10 cellular contexts compared by ENCODE assay signal in the genomic region with DNA sequence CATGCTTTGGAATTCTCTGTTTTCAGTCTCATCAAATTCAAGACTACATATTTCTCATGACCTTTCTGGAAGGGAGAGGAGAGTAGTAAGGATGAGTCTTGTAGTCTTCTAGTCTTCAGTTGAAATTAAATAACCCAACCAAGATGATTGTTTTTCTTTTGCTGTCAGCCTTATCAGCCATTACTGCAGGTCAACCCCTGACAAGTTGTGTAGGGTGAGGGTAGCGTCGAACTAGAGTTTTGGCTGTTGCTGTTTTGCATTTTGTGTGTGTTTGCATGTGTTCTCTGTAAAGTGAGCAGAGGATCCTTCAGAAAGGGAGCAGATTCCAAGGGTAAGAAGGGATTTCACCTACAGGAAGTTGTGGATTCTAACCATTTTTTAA. TPM values are rescaled to one million over a fixed set of nuclear protein-coding genes. Genes with fewer than 3 reads are reported as not detected.
DNase-seq lines count a peak whose midpoint lies in the region; ATAC-seq and TF ChIP-seq lines count a peak whose summit lies in the region.
"Had no signal": no experiment of that assay in that cellular context is flagged by ENCODE, and none has a peak within 500 bp of the region (broad histone marks: within the 10 kb centered on the region; RNA-seq: fewer than 3 reads in every experiment).

No MANE protein-coding gene starts in this region.

- no peak for DNase-seq in activated CD4-positive, alpha-beta T cell treated with anti-CD3 and anti-CD28 coated beads for 36 hours
- DNase-seq in activated CD4-positive, alpha-beta T cell treated with anti-CD3 and anti-CD28 coated beads for 4 hours = no peak
- DNase-seq in kidney glomerular epithelial cell (lab: John Stamatoyannopoulos, UW) = peak; percentile 60
- no peak for DNase-seq in suprapubic skin (ENCODE audit: low spot score in 2 of 2)
- DNase-seq in NCI-H345 treated with DMSO at 0.1 percent for 48 hours (lab: John Stamatoyannopoulos, UW; ENCODE audit: unreplicated experiment) = no peak
- no peak for DNase-seq in stimulated activated CD4-positive, alpha-beta T cell treated with anti-CD3 and anti-CD28 coated beads, Interleukin-15, amount 100 ng/mL, for 24 hours
- DNase-seq in activated effector memory CD4-positive, alpha-beta T cell treated with Interleukin-2 at 50 U/mL for 16 hours = no peak
- DNase-seq: NCI-H2029 treated with DMSO at 0.1 percent for 48 hours, SHP77 had no signal

- peaks cover 31% of the 10 kb centered on the region for H3K4me1 Mint-ChIP-seq in activated CD4-positive, alpha-beta T cell treated with anti-CD3 and anti-CD28 coated beads for 36 hours

- no peak for TF ChIP-seq CTCF in suprapubic skin (IDR thresholded peaks at IDR 0.05)

- no peak overlapping the region for H3K27ac Mint-ChIP-seq in activated CD4-positive, alpha-beta T cell treated with anti-CD3 and anti-CD28 coated beads for 36 hours

- CTCF ChIA-PET in activated CD4-positive, alpha-beta T cell treated with anti-CD3 and anti-CD28 coated beads for 36 hours (lab: Charles Lee) = interaction anchor here (0.7 to 2.3 kb wide), 7 partner anchors 12 to 108 kb away, joined by 3 to 13 read pairs (median 5); no protein-coding TSS in a partner anchor

- no peaks in the 10 kb centered on the region for H3K27me3 Mint-ChIP-seq in activated CD4-positive, alpha-beta T cell treated with anti-CD3 and anti-CD28 coated beads for 36 hours

- POLR2A ChIA-PET in activated CD4-positive, alpha-beta T cell treated with anti-CD3 and anti-CD28 coated beads for 36 hours (lab: Charles Lee) = interaction anchor here (0.9 to 1.6 kb wide), 5 partner anchors 9 to 231 kb away, joined by 3 to 15 read pairs (median 7); a partner anchor contains a TSS

- intact Hi-C loops in activated CD4-positive, alpha-beta T cell treated with anti-CD3 and anti-CD28 coated beads for 36 hours (cut with DNase I, micrococcal nuclease) = loop anchor here (1.0 to 5.0 kb wide), 6 partner anchors 16 to 494 kb away; a partner anchor contains a TSS

- peaks cover 15% of the 10 kb centered on the region for H3K36me3 Mint-ChIP-seq in activated CD4-positive, alpha-beta T cell treated with anti-CD3 and anti-CD28 coated beads for 36 hours (ENCODE audit: low read depth)

- H3K36me3 ChIP-seq in suprapubic skin = no peaks in the 10 kb centered on the region

- H3K27ac ChIP-seq in suprapubic skin = peak overlapping the region; percentile 75

- H3K4me3 ChIP-seq in suprapubic skin = no peak overlapping the region

- TF ChIP-seq EP300 in suprapubic skin (IDR thresholded peaks at IDR 0.05) = no peak

- peaks cover 58% of the 10 kb centered on the region for H3K4me1 ChIP-seq in suprapubic skin

- no peaks in the 10 kb centered on the region for H3K9me3 ChIP-seq in suprapubic skin

- 69% methylated on average over 2 of the region's 2 CpGs for WGBS in suprapubic skin

- TF ChIP-seq POLR2A in suprapubic skin (IDR thresholded peaks at IDR 0.05) = no peak

- H3K9me3 Mint-ChIP-seq in activated CD4-positive, alpha-beta T cell treated with anti-CD3 and anti-CD28 coated beads for 36 hours (ENCODE audit: low read depth) = no peaks in the 10 kb centered on the region

- no peaks in the 10 kb centered on the region for H3K27me3 ChIP-seq in suprapubic skin

- ATAC-seq in activated CD4-positive, alpha-beta T cell treated with anti-CD3 and anti-CD28 coated beads for 36 hours = peak; percentile 11
- ATAC-seq in SK-N-SH treated with all-trans-retinoic acid at 6 μM for 48 hours = peak; percentile 31

- H3K4me3 Mint-ChIP-seq in activated CD4-positive, alpha-beta T cell treated with anti-CD3 and anti-CD28 coated beads for 36 hours = no peak overlapping the region

TF ChIP-seq in SK-N-SH treated with all-trans-retinoic acid at 6 μM for 48 hours, 23 proteins besides CTCF, POLR2A, EP300 and RAD21:
- TF ChIP-seq, protein P1, sequence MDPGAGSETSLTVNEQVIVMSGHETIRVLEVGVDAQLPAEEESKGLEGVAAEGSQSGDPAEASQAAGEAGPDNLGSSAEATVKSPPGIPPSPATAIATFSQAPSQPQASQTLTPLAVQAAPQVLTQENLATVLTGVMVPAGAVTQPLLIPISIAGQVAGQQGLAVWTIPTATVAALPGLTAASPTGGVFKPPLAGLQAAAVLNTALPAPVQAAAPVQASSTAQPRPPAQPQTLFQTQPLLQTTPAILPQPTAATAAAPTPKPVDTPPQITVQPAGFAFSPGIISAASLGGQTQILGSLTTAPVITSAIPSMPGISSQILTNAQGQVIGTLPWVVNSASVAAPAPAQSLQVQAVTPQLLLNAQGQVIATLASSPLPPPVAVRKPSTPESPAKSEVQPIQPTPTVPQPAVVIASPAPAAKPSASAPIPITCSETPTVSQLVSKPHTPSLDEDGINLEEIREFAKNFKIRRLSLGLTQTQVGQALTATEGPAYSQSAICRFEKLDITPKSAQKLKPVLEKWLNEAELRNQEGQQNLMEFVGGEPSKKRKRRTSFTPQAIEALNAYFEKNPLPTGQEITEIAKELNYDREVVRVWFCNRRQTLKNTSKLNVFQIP (CRISPR knock-in tag; IDR thresholded peaks at IDR 0.05; ENCODE audit: borderline replicate concordance, low read depth) = no peak
- TF ChIP-seq ZFP30 (CRISPR knock-in tag; IDR thresholded peaks at IDR 0.05) = no peak
- TF ChIP-seq OSR1 (CRISPR knock-in tag; IDR thresholded peaks at IDR 0.05) = no peak
- no peak for TF ChIP-seq ESRRG (CRISPR knock-in tag; IDR thresholded peaks at IDR 0.05)
- no peak for TF ChIP-seq BACH2 (CRISPR knock-in tag; IDR thresholded peaks at IDR 0.05; ENCODE audit: borderline replicate concordance)
- TF ChIP-seq, protein P2, sequence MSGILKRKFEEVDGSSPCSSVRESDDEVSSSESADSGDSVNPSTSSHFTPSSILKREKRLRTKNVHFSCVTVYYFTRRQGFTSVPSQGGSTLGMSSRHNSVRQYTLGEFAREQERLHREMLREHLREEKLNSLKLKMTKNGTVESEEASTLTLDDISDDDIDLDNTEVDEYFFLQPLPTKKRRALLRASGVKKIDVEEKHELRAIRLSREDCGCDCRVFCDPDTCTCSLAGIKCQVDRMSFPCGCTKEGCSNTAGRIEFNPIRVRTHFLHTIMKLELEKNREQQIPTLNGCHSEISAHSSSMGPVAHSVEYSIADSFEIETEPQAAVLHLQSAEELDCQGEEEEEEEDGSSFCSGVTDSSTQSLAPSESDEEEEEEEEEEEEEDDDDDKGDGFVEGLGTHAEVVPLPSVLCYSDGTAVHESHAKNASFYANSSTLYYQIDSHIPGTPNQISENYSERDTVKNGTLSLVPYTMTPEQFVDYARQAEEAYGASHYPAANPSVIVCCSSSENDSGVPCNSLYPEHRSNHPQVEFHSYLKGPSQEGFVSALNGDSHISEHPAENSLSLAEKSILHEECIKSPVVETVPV (CRISPR knock-in tag; IDR thresholded peaks at IDR 0.05) = no peak
- no peak for TF ChIP-seq ISL1 (CRISPR knock-in tag; IDR thresholded peaks at IDR 0.05)
- no peak for TF ChIP-seq PPARA (CRISPR knock-in tag; IDR thresholded peaks at IDR 0.05; ENCODE audit: borderline replicate concordance)
- no peak for TF ChIP-seq CSDC2 (CRISPR knock-in tag; IDR thresholded peaks at IDR 0.05)
- TF ChIP-seq RARB (CRISPR knock-in tag; IDR thresholded peaks at IDR 0.05) = no peak
- TF ChIP-seq GLIS3 (CRISPR knock-in tag; IDR thresholded peaks at IDR 0.05) = no peak
- TF ChIP-seq ARNTL (CRISPR knock-in tag; IDR thresholded peaks at IDR 0.05; ENCODE audit: borderline replicate concordance, low read depth) = no peak
TF ChIP-seq in SK-N-SH treated with all-trans-retinoic acid at 6 μM for 48 hours: peak in this region for 0.

RNA-seq across cellular contexts. Expression of a gene that starts 28.4 kb away (rescaled TPM):
- 10 to 100 TPM; 29.2 to 29.4 TPM for total RNA-seq in activated CD4-positive, alpha-beta T cell treated with anti-CD3 and anti-CD28 coated beads for 36 hours
- total RNA-seq in suprapubic skin = 10 to 100 TPM; 68.6 to 97.2 (median 73.7) TPM
